ENCODE assay signal across 8 cellular contexts in the genomic region with DNA sequence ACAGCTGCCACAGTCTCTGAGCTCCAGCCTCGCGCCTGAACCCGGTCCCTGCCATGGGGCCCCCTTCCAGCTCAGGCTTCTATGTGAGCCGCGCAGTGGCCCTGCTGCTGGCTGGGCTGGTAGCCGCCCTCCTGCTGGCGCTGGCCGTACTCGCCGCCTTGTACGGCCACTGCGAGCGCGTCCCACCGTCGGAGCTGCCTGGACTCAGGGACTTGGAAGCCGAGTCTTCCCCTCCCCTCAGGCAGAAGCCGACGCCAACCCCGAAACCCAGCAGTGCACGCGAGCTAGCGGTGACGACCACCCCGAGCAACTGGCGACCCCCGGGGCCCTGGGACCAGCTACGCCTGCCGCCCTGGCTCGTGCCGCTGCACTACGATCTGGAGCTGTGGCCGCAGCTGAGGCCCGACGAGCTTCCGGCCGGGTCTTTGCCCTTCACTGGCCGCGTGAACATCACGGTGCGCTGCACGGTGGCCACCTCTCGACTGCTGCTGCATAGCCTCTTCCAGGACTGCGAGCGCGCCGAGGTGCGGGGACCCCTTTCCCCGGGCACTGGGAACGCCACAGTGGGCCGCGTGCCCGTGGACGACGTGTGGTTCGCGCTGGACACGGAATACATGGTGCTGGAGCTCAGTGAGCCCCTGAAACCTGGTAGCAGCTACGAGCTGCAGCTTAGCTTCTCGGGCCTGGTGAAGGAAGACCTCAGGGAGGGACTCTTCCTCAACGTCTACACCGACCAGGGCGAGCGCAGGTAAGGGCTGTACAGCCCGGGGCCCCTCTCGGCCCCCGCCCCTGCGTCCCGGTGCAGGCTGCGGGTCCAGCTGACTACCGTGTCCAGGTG. TPM values are rescaled to one million over a fixed set of nuclear protein-coding genes. Genes with fewer than 3 reads are reported as not detected.
A peak's percentile ranks its signal among the peaks of the same experiment; 100 is the strongest.
DNase-seq lines count a peak whose midpoint lies in the region; ATAC-seq and TF ChIP-seq lines count a peak whose summit lies in the region.

No MANE protein-coding gene starts in this region.

- H3K9ac ChIP-seq in IMR-90 (ENCODE audit: low read depth, low read length), result no peak overlapping the region

- no peak overlapping the region for H2BK5ac ChIP-seq in IMR-90 (ENCODE audit: low read depth, low read length, poor library complexity, severe bottlenecking)

- H4K91ac ChIP-seq in IMR-90 (ENCODE audit: insufficient read depth, low read depth, low read length), result no peak overlapping the region

- no peak overlapping the region for H3K18ac ChIP-seq in IMR-90 (ENCODE audit: low read depth, low read length)

- peak; percentile 81 for ATAC-seq in IMR-90 (ENCODE audit: low read depth)
- no peak for ATAC-seq in HG02981 (IDR thresholded peaks at IDR 0.05; ENCODE audit: unreplicated experiment)

- no peaks in the 10 kb centered on the region for H3K79me1 ChIP-seq in IMR-90 (ENCODE audit: low read depth in 1 of 2, low read length in 2 of 2)

- H2AK9ac ChIP-seq in IMR-90 (replicated peaks; ENCODE audit: low read depth, low read length, poor library complexity), result no peak overlapping the region

- CTCF ChIA-PET in IMR-90 (lab: Yijun Ruan, JAX), result no interaction called here

- no peak overlapping the region; the same call in 2 of the 3 replicates for H2BK15ac ChIP-seq in IMR-90 (ENCODE audit: low read depth, low read length)

- dilution Hi-C loops in IMR-90 (cut with HindIII; ENCODE audit: low sequenced_read_pairs, unreplicated experiment), result no loop called here

- H3K4me2 ChIP-seq in IMR-90 (ENCODE audit: low read depth, low read length) (peak overlapping the region; percentile 54; the same call in 1 of the 2 replicates), osteoblast (ENCODE audit: insufficient read depth, low read length) (peak overlapping the region; percentile 87)

- peak overlapping the region in 1 of 2 experiments; percentile 16; a peak in 1 of 4 replicates for H4K8ac ChIP-seq in IMR-90 (ENCODE audit: low read depth in 2 of 2, low read length in 2 of 2)

- in situ Hi-C loops in IMR-90 (cut with MboI; ENCODE audit: low sequenced_read_pairs), result no loop called here

- peaks cover 28% of the 10 kb centered on the region for H3K27me3 ChIP-seq in IMR-90 (ENCODE audit: control insufficient read depth, insufficient read depth, low read length)
- H3K27me3 ChIP-seq in osteoblast (ENCODE audit: insufficient read depth, low read length), result peaks cover 66% of the 10 kb centered on the region
- no peaks in the 10 kb centered on the region for H3K27me3 ChIP-seq in SJCRH30

- H2BK20ac ChIP-seq in IMR-90 (ENCODE audit: low read depth, low read length), result no peak overlapping the region

- no peak for TF ChIP-seq RAD21 in IMR-90 (IDR thresholded peaks at IDR 0.05; ENCODE audit: low read length)

- 0 out of 2 replicates have a peak, but pooled peaks cover 3% of the 10 kb centered on the region for H3K9me1 ChIP-seq in IMR-90 (ENCODE audit: insufficient read depth, low read length)

- no peak overlapping the region for H3K4ac ChIP-seq in IMR-90 (ENCODE audit: low read depth, low read length)

- H4K5ac ChIP-seq in IMR-90 (ENCODE audit: low read depth, low read length), result no peak overlapping the region; the same call in 1 of the 2 replicates

- peak; percentile 8 for DNase-seq in DMS53 treated with DMSO at 0.1 percent for 48 hours (lab: John Stamatoyannopoulos, UW; ENCODE audit: unreplicated experiment)
- no peak for DNase-seq in IMR-90
- DNase-seq in fibroblast of villous mesenchyme (ENCODE audit: low read depth), result no peak
- peak; percentile 71 for DNase-seq in osteoblast (ENCODE audit: insufficient read length, low spot score, missing footprints)
- DNase-seq in foreskin melanocyte, result no peak
- no peak for DNase-seq in T-helper 2 cell
- no peak for DNase-seq in SJCRH30

- H3K4me1 ChIP-seq in IMR-90 (ENCODE audit: control insufficient read depth, insufficient read depth, low read length) (peaks cover 1% of the 10 kb centered on the region; the same call in 1 of the 2 replicates), osteoblast (ENCODE audit: insufficient read depth, low read length) (peaks cover 9% of the 10 kb centered on the region), SJCRH30 (no peaks in the 10 kb centered on the region)

- H3K9me3 ChIP-seq in IMR-90 (ENCODE audit: control insufficient read depth, insufficient read depth, low read length) (peaks cover 9% of the 10 kb centered on the region; the same call in 1 of the 2 replicates), osteoblast (ENCODE audit: low read depth, low read length) (no peaks in the 10 kb centered on the region), SJCRH30 (replicated peaks) (no peaks in the 10 kb centered on the region)

- 17% methylated on average over 35 of the region's 71 CpGs; no CpG with 5 or more reads in 1 of the 2 experiments for WGBS in IMR-90 (ENCODE audit: extremely low coverage in 2 of 2, insufficient read length in 1 of 2), 2 experiments

- peak overlapping the region; percentile 91 for H2AFZ ChIP-seq in IMR-90 (replicated peaks; ENCODE audit: low read length, poor library complexity)
- H2AFZ ChIP-seq in osteoblast (ENCODE audit: low read length), result peak overlapping the region; percentile 72

- H3K79me2 ChIP-seq in osteoblast (ENCODE audit: insufficient read depth, low read length), result no peaks in the 10 kb centered on the region

- no peak for TF ChIP-seq POLR2A in IMR-90 (IDR thresholded peaks at IDR 0.05; ENCODE audit: low read depth, low read length)

- BruUV-seq in IMR-90 (replicated peaks; lab: Mats Ljungman, UMichigan), result no TSS peak

- TF ChIP-seq CTCF in IMR-90 (conservative IDR thresholded peaks at IDR 0.05; ENCODE audit: low read depth, low read length) (no peak), fibroblast of villous mesenchyme (IDR thresholded peaks at IDR 0.05; ENCODE audit: insufficient read depth, low read depth, low read length) (no peak), osteoblast (IDR thresholded peaks at IDR 0.05; ENCODE audit: extremely low read depth, low read depth, low read length) (no peak)

- H3K27ac ChIP-seq in IMR-90 (ENCODE audit: insufficient read depth, low read length) (no peak overlapping the region), osteoblast (ENCODE audit: low read depth, low read length) (no peak overlapping the region), SJCRH30 (no peak overlapping the region)

- no peak overlapping the region for H3K14ac ChIP-seq in IMR-90 (replicated peaks; ENCODE audit: low read depth, low read length)

- peak overlapping the region; percentile 1; the same call in 1 of the 2 replicates for H2AK5ac ChIP-seq in IMR-90 (ENCODE audit: low read depth, low read length)

- POLR2A ChIA-PET in IMR-90 (lab: Charles Lee; ENCODE audit: unreplicated experiment), result no interaction called here

- intact Hi-C loops in IMR-90 (cut with micrococcal nuclease), result no loop called here

- H3K23ac ChIP-seq in IMR-90 (ENCODE audit: low read depth, low read length), result no peak overlapping the region; the same call in 1 of the 2 replicates

- H3K4me3 ChIP-seq in IMR-90 (ENCODE audit: insufficient read depth, low read depth, low read length) (peak overlapping the region; percentile 18), fibroblast of villous mesenchyme (ENCODE audit: low read depth, low read length) (peak overlapping the region; percentile 48), osteoblast (ENCODE audit: insufficient read depth, low read length) (peak overlapping the region; percentile 65), SJCRH30 (no peak overlapping the region)

- no peak overlapping the region for H3K56ac ChIP-seq in IMR-90 (ENCODE audit: extremely low read depth, insufficient read depth, low read length)

- H4K20me1 ChIP-seq in IMR-90 (ENCODE audit: insufficient read depth, low read length) (no peaks in the 10 kb centered on the region), osteoblast (ENCODE audit: insufficient read depth, low read length) (no peaks in the 10 kb centered on the region)

- H2BK120ac ChIP-seq in IMR-90 (ENCODE audit: low read depth, low read length), result peak overlapping the region; percentile 32; the same call in 1 of the 2 replicates

- no peaks in the 10 kb centered on the region for H3K36me3 ChIP-seq in IMR-90 (ENCODE audit: control insufficient read depth, insufficient read depth, low read length)
- H3K36me3 ChIP-seq in osteoblast (ENCODE audit: insufficient read depth, low read length), result no peaks in the 10 kb centered on the region
- no peaks in the 10 kb centered on the region for H3K36me3 ChIP-seq in SJCRH30

TF ChIP-seq in IMR-90, 13 proteins besides CTCF, POLR2A, EP300 and RAD21 (continues in another document):
- TF ChIP-seq RFX5 (IDR thresholded peaks at IDR 0.05; ENCODE audit: low read depth, low read length) (no peak), CHD1 (IDR thresholded peaks at IDR 0.05; ENCODE audit: low read depth, low read length) (no peak), CEBPB (IDR thresholded peaks at IDR 0.05; ENCODE audit: low read depth, low read length) (no peak), RCOR1 (IDR thresholded peaks at IDR 0.05; ENCODE audit: insufficient replicate concordance, low read length) (no peak), MAFK (IDR thresholded peaks at IDR 0.05; ENCODE audit: low read depth, low read length) (no peak), MXI1 (IDR thresholded peaks at IDR 0.05; ENCODE audit: borderline replicate concordance, low read depth, low read length) (no peak), SMC3 (IDR thresholded peaks at IDR 0.05; ENCODE audit: low read depth, low read length) (no peak), MAZ (IDR thresholded peaks at IDR 0.05; ENCODE audit: borderline replicate concordance, low read depth, low read length) (no peak), NFE2L2 (IDR thresholded peaks at IDR 0.05; ENCODE audit: low read depth, low read length) (no peak), FOS (IDR thresholded peaks at IDR 0.05; ENCODE audit: low read depth, low read length) (no peak)
- TF ChIP-seq, protein P1, sequence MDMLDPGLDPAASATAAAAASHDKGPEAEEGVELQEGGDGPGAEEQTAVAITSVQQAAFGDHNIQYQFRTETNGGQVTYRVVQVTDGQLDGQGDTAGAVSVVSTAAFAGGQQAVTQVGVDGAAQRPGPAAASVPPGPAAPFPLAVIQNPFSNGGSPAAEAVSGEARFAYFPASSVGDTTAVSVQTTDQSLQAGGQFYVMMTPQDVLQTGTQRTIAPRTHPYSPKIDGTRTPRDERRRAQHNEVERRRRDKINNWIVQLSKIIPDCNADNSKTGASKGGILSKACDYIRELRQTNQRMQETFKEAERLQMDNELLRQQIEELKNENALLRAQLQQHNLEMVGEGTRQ (IDR thresholded peaks at IDR 0.05; ENCODE audit: low read depth, low read length), result no peak

RNA-seq across cellular contexts. Expression of a gene that starts 0.5 kb away (rescaled TPM):
- total RNA-seq in IMR-90 (2012; rRNA removed) (under 0.01 and 0.18 TPM in 2 replicates), fibroblast of villous mesenchyme (under 0.01 and 0.64 TPM in 2 replicates), osteoblast (under 0.01 and 0.59 TPM in 2 replicates)
- polyA plus RNA-seq in IMR-90 (2012; rRNA removed), result 0.06 and 0.10 TPM in 2 replicates
- polyA plus RNA-seq in IMR-90 (2012; cell fraction: cytosol; rRNA removed), result 0.01 TPM in 1 of 2 replicates, not detected in the other
- 0.02 and 0.76 TPM in 2 replicates for polyA plus RNA-seq in IMR-90 (2012; cell fraction: nucleus; rRNA removed; ENCODE audit: low replicate concordance)
- 0.53 TPM in 2 replicates for total RNA-seq in SJCRH30 (2014; rRNA removed; shearing (Covaris generic))

Comparison
In these comparisons a context has a peak if more than half of its experiments do, and no peak if none do; other contexts are left out.
1. DNase-seq: peak in DMS53 treated with DMSO at 0.1 percent for 48 hours (single experiment) and osteoblast (single experiment); none in IMR-90 (single experiment), fibroblast of villous mesenchyme (single experiment), foreskin melanocyte (single experiment), T-helper 2 cell (0 of 5) and SJCRH30 (0 of 2).